In the genomic region with DNA sequence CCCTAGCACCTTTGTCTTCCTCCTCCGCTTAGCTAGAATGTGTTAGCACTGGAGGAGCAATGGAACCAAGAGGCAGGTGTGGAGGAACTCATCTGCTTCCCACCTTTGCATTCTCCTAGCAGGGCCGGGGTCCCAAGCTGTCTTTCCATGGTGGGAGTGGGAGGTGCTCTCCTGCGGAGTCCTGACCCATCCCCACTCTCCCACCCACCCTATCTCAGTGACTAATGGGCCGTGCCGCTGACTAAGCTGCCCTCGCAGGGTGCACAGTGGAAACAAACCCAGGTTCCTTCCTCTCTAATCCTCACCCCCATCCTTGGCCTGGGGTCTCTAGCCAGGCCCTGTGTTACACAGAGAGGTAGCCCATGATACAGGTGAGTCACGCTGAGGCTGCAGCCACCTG, we compare ENCODE assay signal across 14 cellular contexts.
DNase-seq lines count a peak whose midpoint lies in the region; ATAC-seq and TF ChIP-seq lines count a peak whose summit lies in the region.
"Had no signal": no experiment of that assay in that cellular context is flagged by ENCODE, and none has a peak within 500 bp of the region (broad histone marks: within the 10 kb centered on the region; RNA-seq: fewer than 3 reads in every experiment).

No MANE protein-coding gene starts in this region.

- POLR2A ChIA-PET in SK-N-SH (lab: Yijun Ruan, JAX), result no interaction called here

- H3K9ac ChIP-seq in SK-N-SH, result no peak overlapping the region

- CTCF ChIA-PET in SK-N-SH (lab: Yijun Ruan, JAX), result interaction anchor here (1.0 kb wide), 1 partner anchor 14 kb away, joined by 3 read pairs; no protein-coding TSS in a partner anchor

- peak overlapping the region; percentile 83 for H3K27ac ChIP-seq in lower lobe of right lung
- H3K27ac ChIP-seq in SK-N-SH (ENCODE audit: low read depth in 2 of 2, low read length in 1 of 2), result no peak overlapping the region
- H3K27ac ChIP-seq: ascending aorta, RWPE1, sigmoid colon had no signal

- H3K27me3 ChIP-seq in lower lobe of right lung (ENCODE audit: low read depth), result no peaks in the 10 kb centered on the region
- no peaks in the 10 kb centered on the region for H3K27me3 ChIP-seq in SK-N-SH (ENCODE audit: insufficient read depth)
- H3K27me3 ChIP-seq: ascending aorta, sigmoid colon had no signal

- H3K79me2 ChIP-seq in SK-N-SH (ENCODE audit: insufficient read depth), result no peaks in the 10 kb centered on the region

- TF ChIP-seq CTCF in lower lobe of right lung (IDR thresholded peaks at IDR 0.05) (no peak), SK-N-SH (IDR thresholded peaks at IDR 0.05) (no peak)

- H3K4me1 ChIP-seq in lower lobe of right lung (peaks cover 39% of the 10 kb centered on the region), SK-N-SH (ENCODE audit: control insufficient read depth in 1 of 2, insufficient read depth in 2 of 2, low read depth in 1 of 2, low read length in 1 of 2) (peaks cover 0 to 11% of the 10 kb centered on the region in 2 experiments; a peak in 1 of 4 replicates)
- H3K4me1 ChIP-seq: ascending aorta, sigmoid colon had no signal

- H3K9me3 ChIP-seq in lower lobe of right lung, result no peaks in the 10 kb centered on the region
- H3K9me3 ChIP-seq in SK-N-SH, result no peaks in the 10 kb centered on the region
- H3K9me3 ChIP-seq: ascending aorta, sigmoid colon had no signal

- no peak overlapping the region for H3K4me2 ChIP-seq in SK-N-SH

- no peak for TF ChIP-seq EP300 in SK-N-SH (IDR thresholded peaks at IDR 0.05; ENCODE audit: borderline replicate concordance in 1 of 2, low read depth in 1 of 2, low read length in 1 of 2)

- H4K20me1 ChIP-seq in SK-N-SH (ENCODE audit: insufficient read depth), result no peaks in the 10 kb centered on the region

- intact Hi-C loops in lower lobe of right lung (cut with DNase I), result no loop called here

- DNase-seq in activated CD8-positive, alpha-beta memory T cell treated with anti-CD3 and anti-CD28 coated beads for 24 hours, result peak; percentile 72
- no peak for DNase-seq in activated CD8-positive, alpha-beta memory T cell treated with anti-CD3 and anti-CD28 coated beads, Interleukin-2, amount 50 U/mL, for 4 hours
- DNase-seq in activated T-cell treated with anti-CD3 and anti-CD28 coated beads for 48 hours (ENCODE audit: low read depth) (peak; percentile 60), lower lobe of right lung (no peak), NCI-H510A treated with DMSO at 0.1 percent for 48 hours (lab: John Stamatoyannopoulos, UW) (no peak), SK-N-SH (no peak), DMS53 (lab: John Stamatoyannopoulos, UW) (no peak)
- DNase-seq in stimulated activated naive CD8-positive, alpha-beta T cell treated with anti-CD3 and anti-CD28 coated beads, Interleukin-15, Interleukin-2, amounts not matched to agents 100 U/mL and 50 U/mL, for 24 hours, result peak; percentile 68
- DNase-seq: ACHN; effector CD8-positive, alpha-beta T cell; NCI-H1417; sigmoid colon had no signal

- H3K4me3 ChIP-seq in lower lobe of right lung (no peak overlapping the region), SK-N-SH (ENCODE audit: low read depth in 2 of 2, low read length in 1 of 2) (no peak overlapping the region)
- H3K4me3 ChIP-seq: ascending aorta, sigmoid colon had no signal

- TF ChIP-seq RAD21 in SK-N-SH (IDR thresholded peaks at IDR 0.05; ENCODE audit: low read length), result no peak

- H3K9me2 ChIP-seq in SK-N-SH, result no peaks in the 10 kb centered on the region

- no peaks in the 10 kb centered on the region for H3F3A ChIP-seq in SK-N-SH (replicated peaks; ENCODE audit: insufficient read depth)

- ATAC-seq in lower lobe of right lung, result no peak
- ATAC-seq in stimulated activated naive CD8-positive, alpha-beta T cell treated with anti-CD3 and anti-CD28 coated beads, Interleukin-15, Interleukin-2, amounts not matched to agents 100 U/mL and 50 U/mL, for 24 hours, result peak; percentile 42

- 77% methylated on average over 7 of the region's 7 CpGs for WGBS in SK-N-SH (ENCODE audit: low lambda C conversion rate)

- H2AFZ ChIP-seq in SK-N-SH (ENCODE audit: low read depth), result no peak overlapping the region

- no peaks in the 10 kb centered on the region for H3K36me3 ChIP-seq in lower lobe of right lung
- H3K36me3 ChIP-seq in SK-N-SH (replicated peaks in 1 of 2; ENCODE audit: control insufficient read depth in 1 of 2, insufficient read depth in 2 of 2, low read length in 1 of 2), result no peaks in the 10 kb centered on the region
- H3K36me3 ChIP-seq: ascending aorta, sigmoid colon had no signal

TF ChIP-seq in SK-N-SH, 30 proteins besides CTCF, POLR2A, EP300 and RAD21:
- TF ChIP-seq, protein P1, sequence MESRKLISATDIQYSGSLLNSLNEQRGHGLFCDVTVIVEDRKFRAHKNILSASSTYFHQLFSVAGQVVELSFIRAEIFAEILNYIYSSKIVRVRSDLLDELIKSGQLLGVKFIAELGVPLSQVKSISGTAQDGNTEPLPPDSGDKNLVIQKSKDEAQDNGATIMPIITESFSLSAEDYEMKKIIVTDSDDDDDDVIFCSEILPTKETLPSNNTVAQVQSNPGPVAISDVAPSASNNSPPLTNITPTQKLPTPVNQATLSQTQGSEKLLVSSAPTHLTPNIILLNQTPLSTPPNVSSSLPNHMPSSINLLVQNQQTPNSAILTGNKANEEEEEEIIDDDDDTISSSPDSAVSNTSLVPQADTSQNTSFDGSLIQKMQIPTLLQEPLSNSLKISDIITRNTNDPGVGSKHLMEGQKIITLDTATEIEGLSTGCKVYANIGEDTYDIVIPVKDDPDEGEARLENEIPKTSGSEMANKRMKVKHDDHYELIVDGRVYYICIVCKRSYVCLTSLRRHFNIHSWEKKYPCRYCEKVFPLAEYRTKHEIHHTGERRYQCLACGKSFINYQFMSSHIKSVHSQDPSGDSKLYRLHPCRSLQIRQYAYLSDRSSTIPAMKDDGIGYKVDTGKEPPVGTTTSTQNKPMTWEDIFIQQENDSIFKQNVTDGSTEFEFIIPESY (IDR thresholded peaks at IDR 0.05; ENCODE audit: borderline replicate concordance, low read depth), result no peak
- no peak for TF ChIP-seq TAF1 (IDR thresholded peaks at IDR 0.05; ENCODE audit: borderline replicate concordance, low read depth, low read length)
- TF ChIP-seq RXRA (IDR thresholded peaks at IDR 0.05; ENCODE audit: borderline replicate concordance, low read depth), result no peak
- TF ChIP-seq FOXM1 (IDR thresholded peaks at IDR 0.05; ENCODE audit: low read depth), result no peak
- TF ChIP-seq FOXJ3 (CRISPR knock-in tag; IDR thresholded peaks at IDR 0.05), result no peak
- TF ChIP-seq, protein P2, sequence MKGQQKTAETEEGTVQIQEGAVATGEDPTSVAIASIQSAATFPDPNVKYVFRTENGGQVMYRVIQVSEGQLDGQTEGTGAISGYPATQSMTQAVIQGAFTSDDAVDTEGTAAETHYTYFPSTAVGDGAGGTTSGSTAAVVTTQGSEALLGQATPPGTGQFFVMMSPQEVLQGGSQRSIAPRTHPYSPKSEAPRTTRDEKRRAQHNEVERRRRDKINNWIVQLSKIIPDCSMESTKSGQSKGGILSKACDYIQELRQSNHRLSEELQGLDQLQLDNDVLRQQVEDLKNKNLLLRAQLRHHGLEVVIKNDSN (IDR thresholded peaks at IDR 0.05; ENCODE audit: borderline replicate concordance, low read depth), result no peak
- no peak for TF ChIP-seq FOSL2 (IDR thresholded peaks at IDR 0.05; ENCODE audit: borderline replicate concordance, low read depth)
- no peak for TF ChIP-seq RCOR1 (IDR thresholded peaks at IDR 0.05; ENCODE audit: low read length)
- TF ChIP-seq SMC3 (IDR thresholded peaks at IDR 0.05; ENCODE audit: low read depth, low read length), result no peak
- TF ChIP-seq TEAD4 (IDR thresholded peaks at IDR 0.05; ENCODE audit: borderline replicate concordance, insufficient read depth), result no peak
- TF ChIP-seq, protein P3, sequence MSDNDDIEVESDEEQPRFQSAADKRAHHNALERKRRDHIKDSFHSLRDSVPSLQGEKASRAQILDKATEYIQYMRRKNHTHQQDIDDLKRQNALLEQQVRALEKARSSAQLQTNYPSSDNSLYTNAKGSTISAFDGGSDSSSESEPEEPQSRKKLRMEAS (IDR thresholded peaks at IDR 0.05; ENCODE audit: low read depth), result no peak
- TF ChIP-seq POLR2AphosphoS5 (IDR thresholded peaks at IDR 0.05; ENCODE audit: low read depth, low read length), result no peak
- TF ChIP-seq TCF12 (IDR thresholded peaks at IDR 0.05), result no peak
- no peak for TF ChIP-seq YY1 (IDR thresholded peaks at IDR 0.05; ENCODE audit: low read depth)
- TF ChIP-seq NFIC (IDR thresholded peaks at IDR 0.05; ENCODE audit: borderline replicate concordance), result no peak
- no peak for TF ChIP-seq MXI1 (IDR thresholded peaks at IDR 0.05; ENCODE audit: low read depth, low read length)
- no peak for TF ChIP-seq MEF2A (IDR thresholded peaks at IDR 0.05; ENCODE audit: borderline replicate concordance, low read depth)

Comparison
In these comparisons a context has a peak if more than half of its experiments do, and no peak if none do; other contexts are left out.
1. DNase-seq: peak in activated CD8-positive, alpha-beta memory T cell treated with anti-CD3 and anti-CD28 coated beads for 24 hours (single experiment), activated T-cell treated with anti-CD3 and anti-CD28 coated beads for 48 hours (single experiment) and stimulated activated naive CD8-positive, alpha-beta T cell treated with anti-CD3 and anti-CD28 coated beads, Interleukin-15, Interleukin-2, amounts not matched to agents 100 U/mL and 50 U/mL, for 24 hours (single experiment); none in activated CD8-positive, alpha-beta memory T cell treated with anti-CD3 and anti-CD28 coated beads, Interleukin-2, amount 50 U/mL, for 4 hours (single experiment), lower lobe of right lung (single experiment), NCI-H510A treated with DMSO at 0.1 percent for 48 hours (single experiment), SK-N-SH (single experiment) and DMS53 (single experiment).